In the genomic region with DNA sequence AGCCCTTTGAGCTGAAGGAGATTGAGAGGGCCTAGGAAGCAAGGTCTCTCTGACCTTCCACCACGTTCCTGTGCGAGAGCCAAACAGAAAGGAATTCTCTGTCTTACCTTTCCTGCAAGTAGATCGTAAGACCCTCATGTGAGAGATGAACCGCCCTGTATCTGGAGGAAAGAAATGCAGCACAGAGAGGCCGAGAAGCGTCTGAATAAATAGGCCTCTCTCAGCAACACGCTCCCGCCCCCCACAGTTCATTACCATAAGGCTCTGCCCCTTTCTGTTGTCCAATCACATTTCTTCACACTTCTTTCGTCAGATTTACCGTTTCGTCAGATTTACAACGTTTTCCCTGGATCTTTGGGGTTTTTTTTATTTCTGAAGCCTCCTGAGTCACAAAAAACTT, we compare ENCODE assay signal across 21 cellular contexts.
"Had no signal": no experiment of that assay in that cellular context is flagged by ENCODE, and none has a peak within 500 bp of the region (broad histone marks: within the 10 kb centered on the region; RNA-seq: fewer than 3 reads in every experiment).

No MANE protein-coding gene starts in this region.

- H3K27me3 ChIP-seq: heart left ventricle, neural progenitor cell, upper lobe of left lung had no signal

- H3K27ac Mint-ChIP-seq: activated naive CD4-positive, alpha-beta T cell treated with anti-CD3 and anti-CD28 coated beads, Interleukin-2, amount 50 U/mL, for 72 hours; activated T-cell treated with anti-CD3 and anti-CD28 coated beads, Interleukin-2, amount 50 U/mL, for 24 hours; activated T-helper 17 cell treated with anti-CD3 and anti-CD28 coated beads, Interleukin-2, amount 50 U/mL, for 72 hours; naive thymus-derived CD8-positive, alpha-beta T cell; neural progenitor cell; progenitor cell of endocrine pancreas had no signal

- H3K36me3 Mint-ChIP-seq: activated naive CD4-positive, alpha-beta T cell treated with anti-CD3 and anti-CD28 coated beads, Interleukin-2, amount 50 U/mL, for 72 hours; brain; naive thymus-derived CD8-positive, alpha-beta T cell; neural progenitor cell had no signal

- H3K4me3 Mint-ChIP-seq: activated T-cell treated with anti-CD3 and anti-CD28 coated beads, Interleukin-2, amount 50 U/mL, for 24 hours; activated T-helper 17 cell treated with anti-CD3 and anti-CD28 coated beads, Interleukin-2, amount 50 U/mL, for 72 hours; brain; naive thymus-derived CD8-positive, alpha-beta T cell; neural progenitor cell had no signal

- H3K4me1 ChIP-seq: heart left ventricle had no signal

- H3K9me3 ChIP-seq: thoracic aorta, upper lobe of left lung had no signal

- H3K27me3 Mint-ChIP-seq: brain had no signal

- H3K4me2 ChIP-seq: neural progenitor cell had no signal

- ATAC-seq: activated naive CD4-positive, alpha-beta T cell treated with anti-CD3 and anti-CD28 coated beads, Interleukin-2, amount 50 U/mL, for 72 hours; activated T-helper 17 cell treated with anti-CD3 and anti-CD28 coated beads, Interleukin-2, amount 50 U/mL, for 72 hours; heart left ventricle; left lobe of liver; naive thymus-derived CD8-positive, alpha-beta T cell had no signal

- H3K9ac ChIP-seq: neural progenitor cell had no signal

- H3K9me3 Mint-ChIP-seq: activated naive CD4-positive, alpha-beta T cell treated with anti-CD3 and anti-CD28 coated beads, Interleukin-2, amount 50 U/mL, for 72 hours; activated T-cell treated with anti-CD3 and anti-CD28 coated beads, Interleukin-2, amount 50 U/mL, for 24 hours; activated T-helper 17 cell treated with anti-CD3 and anti-CD28 coated beads, Interleukin-2, amount 50 U/mL, for 72 hours had no signal

- DNase-seq: activated CD4-positive, CD25-positive, alpha-beta regulatory T cell treated with anti-CD3 and anti-CD28 coated beads, Interleukin-2, amount 50 U/mL, for 72 hours; activated CD8-positive, alpha-beta memory T cell treated with anti-CD3 and anti-CD28 coated beads for 24 hours; activated CD8-positive, alpha-beta memory T cell treated with anti-CD3 and anti-CD28 coated beads, Interleukin-2, amount 50 U/mL, for 4 hours; activated T-cell treated with anti-CD3 and anti-CD28 coated beads, Interleukin-2, amount 50 U/mL, for 24 hours; aorta; dermis blood vessel endothelial cell; effector CD8-positive, alpha-beta T cell; heart left ventricle; naive thymus-derived CD8-positive, alpha-beta T cell; stimulated activated CD4-positive, alpha-beta T cell treated with anti-CD3 and anti-CD28 coated beads, Interleukin-4, amount 100 ng/mL, for 24 hours; stimulated activated naive CD4-positive, alpha-beta T cell treated with Interleukin-2 at 50 U/mL for 16 hours; T-helper 2 cell; upper lobe of left lung had no signal

- H3K4me3 ChIP-seq: heart left ventricle, lung, neural progenitor cell, thoracic aorta, upper lobe of left lung had no signal

- H3K36me3 ChIP-seq: heart left ventricle, neural progenitor cell, thoracic aorta, upper lobe of left lung had no signal

- H3K4me1 Mint-ChIP-seq: activated T-helper 17 cell treated with anti-CD3 and anti-CD28 coated beads, Interleukin-2, amount 50 U/mL, for 72 hours; naive thymus-derived CD8-positive, alpha-beta T cell had no signal

- H3K27ac ChIP-seq: heart left ventricle, neural progenitor cell, thoracic aorta, upper lobe of left lung had no signal

- H2AFZ ChIP-seq: neural progenitor cell had no signal
